28 cellular contexts compared by ENCODE assay signal in the genomic region with DNA sequence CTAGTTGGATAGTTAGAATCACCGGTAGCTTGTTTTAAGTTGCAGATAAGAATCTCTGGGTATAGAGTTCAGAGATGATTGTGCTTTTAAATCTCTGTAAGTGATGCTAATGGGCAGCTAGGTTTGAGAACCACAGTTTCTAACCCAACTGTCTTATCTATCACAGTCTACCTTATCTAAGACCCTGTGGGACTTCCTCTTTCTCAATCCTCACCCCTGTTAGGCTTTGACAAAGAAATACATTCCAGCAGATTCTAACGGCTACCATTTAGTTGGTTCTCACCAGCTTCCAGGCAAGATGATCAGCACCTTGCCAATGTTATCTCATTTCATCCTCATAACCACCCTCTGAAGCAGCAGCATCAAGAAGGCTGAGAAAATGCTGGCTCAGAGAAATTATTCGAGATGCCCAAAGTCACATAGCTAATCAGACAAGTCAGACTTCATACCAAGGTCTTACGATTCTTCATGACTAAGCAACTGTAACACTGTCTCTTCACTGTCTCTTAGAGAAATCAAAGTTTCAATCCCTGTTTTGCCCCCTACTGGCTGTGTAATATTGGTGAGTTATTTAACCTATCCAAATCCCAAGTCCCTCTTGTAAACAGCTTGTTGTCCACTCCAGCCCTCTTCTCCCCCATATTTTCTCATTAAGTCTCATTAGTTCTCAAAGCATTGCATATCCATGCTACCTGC.
DNase-seq lines count a peak whose midpoint lies in the region; ATAC-seq lines count a peak whose summit lies in the region.
"Had no signal": no experiment of that assay in that cellular context is flagged by ENCODE, and none has a peak within 500 bp of the region (broad histone marks: within the 10 kb centered on the region; RNA-seq: fewer than 3 reads in every experiment).

No MANE protein-coding gene starts in this region.

- DNase-seq in DMS 273 (lab: John Stamatoyannopoulos, UW; ENCODE audit: unreplicated experiment) (peak; percentile 1), DMS 273 treated with DMSO at 0.1 percent for 48 hours (lab: John Stamatoyannopoulos, UW) (no peak), RKO (ENCODE audit: low spot score) (peak; percentile 16), mesendoderm (peak; percentile 89)
- DNase-seq in Jurkat, Clone E6-1 (ENCODE audit: low read depth, low spot score) = peak; percentile 25
- DNase-seq in activated CD4-positive, alpha-beta T cell treated with anti-CD3 and anti-CD28 coated beads for 48 hours = no peak
- DNase-seq: 8988T; activated CD4-positive, alpha-beta T cell treated with anti-CD3 and anti-CD28 coated beads, Interleukin-2, amount 10 ng/mL, durations not matched to agents 7 days and 5 days; activated naive CD4-positive, alpha-beta T cell treated with anti-CD3 and anti-CD28 coated beads, Interleukin-2, amount 10 ng/mL, durations not matched to agents 7 days and 5 days; amygdala; CD8-positive, alpha-beta T cell; colonic mucosa; effector memory CD4-positive, alpha-beta T cell; esophagus squamous epithelium; GF-D8; hypothalamus; left ventricle myocardium inferior; MV-4-11; naive B cell; NCI-H187; NCI-H226; small intestine; stimulated activated CD4-positive, alpha-beta T cell treated with anti-CD3 and anti-CD28 coated beads, Interleukin-1b, Interleukin-23, amount 100 ng/mL, for 48 hours had no signal

- H4K5ac ChIP-seq in mesendoderm (ENCODE audit: low read length) = no peak overlapping the region

- no peak overlapping the region for H3K18ac ChIP-seq in mesendoderm (ENCODE audit: low read length)

- peak overlapping the region; percentile 2 for H3K27ac ChIP-seq in mesendoderm (ENCODE audit: low read depth, low read length)
- H3K27ac ChIP-seq: colonic mucosa, esophagus squamous epithelium, gastroesophageal sphincter, left ventricle myocardium inferior, SK-N-MC had no signal

- H2BK5ac ChIP-seq in mesendoderm (ENCODE audit: low read length) = no peak overlapping the region

- ATAC-seq in HG02938 (IDR thresholded peaks at IDR 0.05; ENCODE audit: unreplicated experiment) (no peak), GM19351 (IDR thresholded peaks at IDR 0.05; ENCODE audit: unreplicated experiment) (no peak)
- ATAC-seq: CD8-positive, alpha-beta T cell; gastroesophageal sphincter had no signal

- H3K56ac ChIP-seq in mesendoderm (ENCODE audit: low read length) = no peak overlapping the region

- H3K4me3 ChIP-seq in Jurkat, Clone E6-1 (ENCODE audit: low read length) = no peak overlapping the region
- H3K4me3 ChIP-seq in mesendoderm (ENCODE audit: low read length) = no peak overlapping the region
- H3K4me3 ChIP-seq: colonic mucosa, esophagus squamous epithelium, gastroesophageal sphincter, HAP-1, left ventricle myocardium inferior, SK-N-MC had no signal

- no peak overlapping the region for H2AK5ac ChIP-seq in mesendoderm (ENCODE audit: low read length)

- no peak overlapping the region for H2BK15ac ChIP-seq in mesendoderm (replicated peaks; ENCODE audit: low read depth)

- H3K4me1 ChIP-seq in mesendoderm (ENCODE audit: control insufficient read depth, low read depth, low read length) = peaks cover 2% of the 10 kb centered on the region
- H3K4me1 ChIP-seq: colonic mucosa, esophagus squamous epithelium, gastroesophageal sphincter, HAP-1, left ventricle myocardium inferior had no signal

- WGBS in mesendoderm (ENCODE audit: extremely low coverage, insufficient coverage, low lambda C conversion rate) = no CpG with 5 or more reads among the region's 4 CpGs

- no peaks in the 10 kb centered on the region for H3K79me1 ChIP-seq in mesendoderm (ENCODE audit: low read length)

- H3K23ac ChIP-seq in mesendoderm (ENCODE audit: low read length) = no peak overlapping the region

- no peak overlapping the region for H4K8ac ChIP-seq in mesendoderm (ENCODE audit: low read depth, low read length)

- no peaks in the 10 kb centered on the region for H3K27me3 ChIP-seq in mesendoderm (ENCODE audit: insufficient read depth, low read length, poor library complexity)
- H3K27me3 ChIP-seq: colonic mucosa, esophagus squamous epithelium, gastroesophageal sphincter had no signal

- H3K9ac ChIP-seq in mesendoderm (ENCODE audit: low read length) = no peak overlapping the region

- H3K79me2 ChIP-seq in mesendoderm (ENCODE audit: control insufficient read depth, insufficient read depth, low read length) = no peaks in the 10 kb centered on the region

- no peak overlapping the region for H2BK120ac ChIP-seq in mesendoderm (ENCODE audit: low read depth, low read length)

- no peak overlapping the region for H3K4ac ChIP-seq in mesendoderm (ENCODE audit: low read depth, low read length)

- H3K36me3 ChIP-seq in mesendoderm (ENCODE audit: control insufficient read depth, insufficient read depth, low read length) = no peaks in the 10 kb centered on the region
- H3K36me3 ChIP-seq: colonic mucosa, esophagus squamous epithelium, gastroesophageal sphincter, HAP-1, left ventricle myocardium inferior had no signal

- no peak overlapping the region for H3K4me2 ChIP-seq in mesendoderm (ENCODE audit: low read length)

Comparison
In these comparisons a context has a peak if more than half of its experiments do, and no peak if none do; other contexts are left out.
1. DNase-seq: peak in DMS 273 (single experiment), Jurkat, Clone E6-1 (single experiment), RKO (single experiment) and mesendoderm (single experiment); none in DMS 273 treated with DMSO at 0.1 percent for 48 hours (single experiment) and activated CD4-positive, alpha-beta T cell treated with anti-CD3 and anti-CD28 coated beads for 48 hours (single experiment).